14 cellular contexts compared by ENCODE assay signal in genomic region chr22:22952531-22953295, GRCh38.
DNase-seq lines count a peak whose midpoint lies in the region; ATAC-seq and TF ChIP-seq lines count a peak whose summit lies in the region.
"Had no signal": no experiment of that assay in that cellular context is flagged by ENCODE, and none has a peak within 500 bp of the region (broad histone marks: within the 10 kb centered on the region; RNA-seq: fewer than 3 reads in every experiment).

No MANE protein-coding gene starts in this region.

- H3K27ac Mint-ChIP-seq in stimulated activated memory B cell treated with anti-CD40 and anti-IgM and Interleukin-4, amounts not matched to agents 10 μg/mL and 1 μg/mL and 100 μg/mL, for 72 hours, result peak overlapping the region; percentile 10

- H3K79me2 ChIP-seq in SU-DHL-6 (ENCODE audit: insufficient read depth, low read length), result no peaks in the 10 kb centered on the region

- no peaks in the 10 kb centered on the region for H3K9me2 ChIP-seq in SU-DHL-6 (replicated peaks; ENCODE audit: insufficient read depth, low read length)

- peak overlapping the region in 1 of 11 experiments; percentile 27; a peak in 1 of 22 replicates for H3K27ac ChIP-seq in BLaER1 treated with 17β-estradiol and CSF1 and Interleukin-3, amounts not matched to agents 10 nM and 100 nM
- H3K27ac ChIP-seq in SU-DHL-6 (ENCODE audit: low read depth, low read length), result peak overlapping the region; percentile 95
- H3K27ac ChIP-seq in upper lobe of left lung, result no peak overlapping the region

- H4K20me1 ChIP-seq in BLaER1 treated with 17β-estradiol and CSF1 and Interleukin-3, amounts not matched to agents 10 nM and 100 nM, result no peaks in the 10 kb centered on the region
- H4K20me1 ChIP-seq in SU-DHL-6 (ENCODE audit: low read depth, low read length), result no peaks in the 10 kb centered on the region

- H3K4me1 ChIP-seq in BLaER1 treated with 17β-estradiol and CSF1 and Interleukin-3, amounts not matched to agents 10 nM and 100 nM, result peaks cover 10 to 66% (median 51%) of the 10 kb centered on the region in 10 experiments
- no peaks in the 10 kb centered on the region for H3K4me1 ChIP-seq in upper lobe of left lung

- no peak overlapping the region for H3K4me3 ChIP-seq in BLaER1 treated with 17β-estradiol and CSF1 and Interleukin-3, amounts not matched to agents 10 nM and 100 nM
- H3K4me3 ChIP-seq in SU-DHL-6 (ENCODE audit: insufficient read depth, low read length, poor library complexity, severe bottlenecking), result peak overlapping the region; percentile 25
- H3K4me3 ChIP-seq in upper lobe of left lung, result no peak overlapping the region

- intact Hi-C loops in left colon (cut with DNase I, micrococcal nuclease), result no loop called here

- WGBS in upper lobe of left lung, 2 donors, result 60 to 67% methylated on average over 6 of the region's 6 CpGs

- H3K36me3 ChIP-seq in BLaER1 treated with 17β-estradiol and CSF1 and Interleukin-3, amounts not matched to agents 10 nM and 100 nM, result no peaks in the 10 kb centered on the region
- no peaks in the 10 kb centered on the region for H3K36me3 ChIP-seq in SU-DHL-6 (ENCODE audit: low read length)
- no peaks in the 10 kb centered on the region for H3K36me3 ChIP-seq in upper lobe of left lung

- H3F3A ChIP-seq in SU-DHL-6 (ENCODE audit: insufficient read depth), result peaks cover 53% of the 10 kb centered on the region

- H3K27me3 ChIP-seq in BLaER1 treated with 17β-estradiol and CSF1 and Interleukin-3, amounts not matched to agents 10 nM and 100 nM, result no peaks in the 10 kb centered on the region
- no peaks in the 10 kb centered on the region for H3K27me3 ChIP-seq in SU-DHL-6 (ENCODE audit: low read length)
- no peaks in the 10 kb centered on the region for H3K27me3 ChIP-seq in upper lobe of left lung

- H3K4me1 Mint-ChIP-seq in stimulated activated memory B cell treated with anti-CD40 and anti-IgM and Interleukin-4, amounts not matched to agents 10 μg/mL and 1 μg/mL and 100 μg/mL, for 72 hours, result peaks cover 35% of the 10 kb centered on the region

- no peaks in the 10 kb centered on the region; a peak in 1 of 22 replicates for H3K9me3 ChIP-seq in BLaER1 treated with 17β-estradiol and CSF1 and Interleukin-3, amounts not matched to agents 10 nM and 100 nM (replicated peaks in 1 of 11)
- no peaks in the 10 kb centered on the region for H3K9me3 ChIP-seq in SU-DHL-6 (ENCODE audit: insufficient read depth, low read length)
- no peaks in the 10 kb centered on the region for H3K9me3 ChIP-seq in upper lobe of left lung

- TF ChIP-seq CTCF in SU-DHL-6 (IDR thresholded peaks at IDR 0.05; ENCODE audit: insufficient read depth, low read length, poor library complexity, severe bottlenecking) (no peak), upper lobe of left lung (IDR thresholded peaks at IDR 0.05) (no peak)

- no peak overlapping the region for H3K9ac ChIP-seq in BLaER1 treated with 17β-estradiol and CSF1 and Interleukin-3, amounts not matched to agents 10 nM and 100 nM
- peak overlapping the region; percentile 58 for H3K9ac ChIP-seq in SU-DHL-6 (ENCODE audit: low read length)

- peak; percentile 43 for DNase-seq in GDM1 (lab: John Stamatoyannopoulos, UW)
- DNase-seq in upper lobe of left lung, result no peak
- DNase-seq in left colon, result no peak
- no peak for DNase-seq in SK-N-DZ (ENCODE audit: low spot score)
- DNase-seq: H7, Kasumi-1, NCI-H1417, NCI-H2029, NCI-H524, PC-3 had no signal

- H3K27me3 Mint-ChIP-seq in stimulated activated memory B cell treated with anti-CD40 and anti-IgM and Interleukin-4, amounts not matched to agents 10 μg/mL and 1 μg/mL and 100 μg/mL, for 72 hours, result no peaks in the 10 kb centered on the region

- no peak overlapping the region for H3K4me3 Mint-ChIP-seq in stimulated activated memory B cell treated with anti-CD40 and anti-IgM and Interleukin-4, amounts not matched to agents 10 μg/mL and 1 μg/mL and 100 μg/mL, for 72 hours

- no peak for ATAC-seq in stimulated activated memory B cell treated with anti-CD40 and anti-IgM and Interleukin-4, amounts not matched to agents 10 μg/mL and 1 μg/mL and 100 μg/mL, for 72 hours
- ATAC-seq in upper lobe of left lung (ENCODE audit: low FRiP score in 2 of 2), result no peak
- ATAC-seq in left colon, result no peak
- ATAC-seq: PC-3, SK-N-SH treated with all-trans-retinoic acid at 6 μM for 48 hours had no signal

- TF ChIP-seq POLR2A in upper lobe of left lung (IDR thresholded peaks at IDR 0.05), result no peak

- H3K9me3 Mint-ChIP-seq in stimulated activated memory B cell treated with anti-CD40 and anti-IgM and Interleukin-4, amounts not matched to agents 10 μg/mL and 1 μg/mL and 100 μg/mL, for 72 hours, result peaks cover 7% of the 10 kb centered on the region

- no peaks in the 10 kb centered on the region for H3K36me3 Mint-ChIP-seq in stimulated activated memory B cell treated with anti-CD40 and anti-IgM and Interleukin-4, amounts not matched to agents 10 μg/mL and 1 μg/mL and 100 μg/mL, for 72 hours

- no peak for TF ChIP-seq EP300 in upper lobe of left lung (IDR thresholded peaks at IDR 0.05)

- peak overlapping the region; percentile 19 to 79 (median 54); a peak in 21 of 22 replicates for H3K4me2 ChIP-seq in BLaER1 treated with 17β-estradiol and CSF1 and Interleukin-3, amounts not matched to agents 10 nM and 100 nM
- peak overlapping the region; percentile 65 for H3K4me2 ChIP-seq in SU-DHL-6 (ENCODE audit: low read depth, low read length, poor library complexity, severe bottlenecking)

- H2AFZ ChIP-seq in SU-DHL-6 (ENCODE audit: low read depth, low read length, severe bottlenecking), result no peak overlapping the region
